In genomic region chr13:19737844-19738557, GRCh38 we compare ENCODE assay signal across 20 cellular contexts.
"Had no signal": no experiment of that assay in that cellular context is flagged by ENCODE, and none has a peak within 500 bp of the region (broad histone marks: within the 10 kb centered on the region; RNA-seq: fewer than 3 reads in every experiment).

No MANE protein-coding gene starts in this region.

- ATAC-seq: activated T-cell treated with anti-CD3 and anti-CD28 coated beads, Interleukin-2, amount 50 U/mL, for 72 hours; left colon; lower lobe of right lung; T-cell had no signal

- H3K27ac ChIP-seq: esophagus muscularis mucosa, hepatocyte, lower lobe of right lung, tibial nerve, uterus, VCaP had no signal

- H3K36me3 ChIP-seq: uterus had no signal

- H3K4me3 Mint-ChIP-seq: activated naive CD4-positive, alpha-beta T cell treated with anti-CD3 and anti-CD28 coated beads, Interleukin-2, amount 50 U/mL, for 24 hours; activated T-cell treated with anti-CD3 and anti-CD28 coated beads, Interleukin-2, amount 50 U/mL, for 72 hours; stimulated activated naive CD8-positive, alpha-beta T cell treated with anti-CD3 and anti-CD28 coated beads, Interleukin-15, Interleukin-2, amounts not matched to agents 100 ng/mL and 50 ng/mL, for 24 hours; T-cell had no signal

- H3K4me2 ChIP-seq: hepatocyte had no signal

- H3K9me3 Mint-ChIP-seq: activated naive CD4-positive, alpha-beta T cell treated with anti-CD3 and anti-CD28 coated beads, Interleukin-2, amount 50 U/mL, for 24 hours; activated T-cell treated with anti-CD3 and anti-CD28 coated beads, Interleukin-2, amount 50 U/mL, for 72 hours; stimulated activated naive CD8-positive, alpha-beta T cell treated with anti-CD3 and anti-CD28 coated beads, Interleukin-15, Interleukin-2, amounts not matched to agents 100 ng/mL and 50 ng/mL, for 24 hours; T-cell had no signal

- DNase-seq: activated CD4-positive, alpha-beta T cell treated with anti-CD3 and anti-CD28 coated beads, Interleukin-2, amount 50 U/mL, for 1 hour; activated CD4-positive, CD25-positive, alpha-beta regulatory T cell treated with anti-CD3 and anti-CD28 coated beads, Interleukin-2, amount 50 U/mL, for 72 hours; activated CD8-positive, alpha-beta memory T cell treated with anti-CD3 and anti-CD28 coated beads, Interleukin-2, amount 50 U/mL, for 4 hours; activated effector memory CD4-positive, alpha-beta T cell treated with anti-CD3 and anti-CD28 coated beads, Interleukin-2, amount 50 U/mL, for 16 hours; activated T-cell treated with anti-CD3 and anti-CD28 coated beads, Interleukin-2, amount 50 U/mL, for 72 hours; dermis blood vessel endothelial cell; effector memory CD4-positive, alpha-beta T cell; left colon; lower lobe of right lung; midbrain; stimulated activated CD4-positive, alpha-beta T cell treated with anti-CD3 and anti-CD28 coated beads, Interleukin-12 subunit alpha, Interleukin-12 subunit beta, amount 100 ng/mL, for 4 hours; stimulated activated CD4-positive, alpha-beta T cell treated with anti-CD3 and anti-CD28 coated beads, Interleukin-1b, Interleukin-23, amount 100 ng/mL, for 48 hours; T-cell; uterus had no signal

- H3K4me3 ChIP-seq: esophagus muscularis mucosa, hepatocyte, lower lobe of right lung, tibial nerve, uterus had no signal

- H3K27ac Mint-ChIP-seq: activated naive CD4-positive, alpha-beta T cell treated with anti-CD3 and anti-CD28 coated beads, Interleukin-2, amount 50 U/mL, for 24 hours; activated T-cell treated with anti-CD3 and anti-CD28 coated beads, Interleukin-2, amount 50 U/mL, for 72 hours; stimulated activated naive CD8-positive, alpha-beta T cell treated with anti-CD3 and anti-CD28 coated beads, Interleukin-15, Interleukin-2, amounts not matched to agents 100 ng/mL and 50 ng/mL, for 24 hours; T-cell had no signal

- H3K27me3 ChIP-seq: esophagus muscularis mucosa, hepatocyte, tibial nerve, uterus had no signal

- H3K27me3 Mint-ChIP-seq: activated naive CD4-positive, alpha-beta T cell treated with anti-CD3 and anti-CD28 coated beads, Interleukin-2, amount 50 U/mL, for 24 hours; stimulated activated naive CD8-positive, alpha-beta T cell treated with anti-CD3 and anti-CD28 coated beads, Interleukin-15, Interleukin-2, amounts not matched to agents 100 ng/mL and 50 ng/mL, for 24 hours; T-cell had no signal

- H2AFZ ChIP-seq: hepatocyte had no signal

- H3K4me1 ChIP-seq: esophagus muscularis mucosa, lower lobe of right lung, tibial nerve, uterus had no signal

- H3K9me3 ChIP-seq: esophagus muscularis mucosa, lower lobe of right lung, tibial nerve, uterus had no signal
